Comparison of ENCODE assay signal across 8 cellular contexts in genomic region chr5:5422819-5423515, GRCh38. TPM values are rescaled to one million over a fixed set of nuclear protein-coding genes. Genes with fewer than 3 reads are reported as not detected.
DNase-seq lines count a peak whose midpoint lies in the region; ATAC-seq and TF ChIP-seq lines count a peak whose summit lies in the region.

No MANE protein-coding gene starts in this region.

- no peaks in the 10 kb centered on the region for H4K20me1 ChIP-seq in OCI-LY1 (ENCODE audit: insufficient read depth, low read length)

- TF ChIP-seq CTCF in OCI-LY1 (IDR thresholded peaks at IDR 0.05; ENCODE audit: low read length): no peak
- no peak for TF ChIP-seq CTCF in nephron (IDR thresholded peaks at IDR 0.05; ENCODE audit: unreplicated experiment in 3 of 3)

- H3K9me3 Mint-ChIP-seq in activated CD4-positive, alpha-beta T cell treated with anti-CD3 and anti-CD28 coated beads, Interleukin-2, amount 10 ng/mL, durations not matched to agents 24 days and 14 days: no peaks in the 10 kb centered on the region
- no peaks in the 10 kb centered on the region for H3K9me3 Mint-ChIP-seq in nephron

- peak; percentile 66 for DNase-seq in activated CD4-positive, alpha-beta T cell treated with anti-CD3 and anti-CD28 coated beads, Interleukin-2, amount 10 ng/mL, durations not matched to agents 24 days and 14 days
- DNase-seq in activated CD4-positive, alpha-beta T cell treated with anti-CD3 and anti-CD28 coated beads for 4 hours: no peak
- no peak for DNase-seq in Kasumi-1 (lab: John Stamatoyannopoulos, UW)
- DNase-seq in NCI-H187 treated with DMSO at 0.1 percent for 48 hours (lab: John Stamatoyannopoulos, UW): no peak

- H3K9ac ChIP-seq in OCI-LY1 (ENCODE audit: low read length): peak overlapping the region; percentile 94

- no peak overlapping the region for H2AFZ ChIP-seq in OCI-LY1 (ENCODE audit: low read length)

- H3K4me2 ChIP-seq in OCI-LY1 (ENCODE audit: low read length): peak overlapping the region; percentile 83

- H3K79me2 ChIP-seq in OCI-LY1 (ENCODE audit: insufficient read depth, low read length): peaks cover 50% of the 10 kb centered on the region

- H3K9me2 ChIP-seq in OCI-LY1 (ENCODE audit: low read depth, low read length): no peaks in the 10 kb centered on the region

- peak overlapping the region; percentile 87 for H3K27ac ChIP-seq in OCI-LY1 (ENCODE audit: low read depth, low read length, poor library complexity, severe bottlenecking)
- H3K27ac ChIP-seq in ectodermal cell (ENCODE audit: insufficient read depth, low read depth, low read length, poor library complexity, severe bottlenecking): peak overlapping the region; percentile 100

- peak overlapping the region; percentile 97 for H3K4me3 Mint-ChIP-seq in activated CD4-positive, alpha-beta T cell treated with anti-CD3 and anti-CD28 coated beads, Interleukin-2, amount 10 ng/mL, durations not matched to agents 24 days and 14 days
- peak overlapping the region in 2 of 3 experiments; percentile 92 to 94 for H3K4me3 Mint-ChIP-seq in nephron

- peak; percentile 13 for ATAC-seq in HG02610 (IDR thresholded peaks at IDR 0.05; ENCODE audit: unreplicated experiment)

- H3K36me3 ChIP-seq in OCI-LY1 (ENCODE audit: insufficient read depth, low read length) (peaks cover 33% of the 10 kb centered on the region), ectodermal cell (ENCODE audit: control insufficient read depth, insufficient read depth, low read length) (no peaks in the 10 kb centered on the region)

- intact Hi-C loops in activated CD4-positive, alpha-beta T cell treated with anti-CD3 and anti-CD28 coated beads, Interleukin-2, amount 10 ng/mL, durations not matched to agents 24 days and 14 days (cut with micrococcal nuclease): loop anchor here (1.0 to 10.0 kb wide), 5 partner anchors 71 to 1402 kb away; partner anchors contain the start of genes MED10, NSUN2 and SRD5A1

- H3K9me3 ChIP-seq in OCI-LY1 (ENCODE audit: low read length) (no peaks in the 10 kb centered on the region), ectodermal cell (ENCODE audit: control insufficient read depth, low read length) (no peaks in the 10 kb centered on the region)

- no peaks in the 10 kb centered on the region for H3F3A ChIP-seq in OCI-LY1 (ENCODE audit: insufficient read depth, low read length)

- H3K27me3 ChIP-seq in OCI-LY1 (ENCODE audit: insufficient read depth, low read length): no peaks in the 10 kb centered on the region
- H3K27me3 ChIP-seq in ectodermal cell (ENCODE audit: control insufficient read depth, insufficient read depth, low read length, poor library complexity, severe bottlenecking): no peaks in the 10 kb centered on the region

- H3K4me1 ChIP-seq in OCI-LY1 (ENCODE audit: insufficient read depth, low read length, severe bottlenecking) (peaks cover 50% of the 10 kb centered on the region), ectodermal cell (ENCODE audit: control insufficient read depth, insufficient read depth, low read length) (peaks cover 11% of the 10 kb centered on the region)

- peak overlapping the region; percentile 98 for H3K27ac Mint-ChIP-seq in activated CD4-positive, alpha-beta T cell treated with anti-CD3 and anti-CD28 coated beads, Interleukin-2, amount 10 ng/mL, durations not matched to agents 24 days and 14 days
- H3K27ac Mint-ChIP-seq in nephron: no peak overlapping the region

- H3K4me1 Mint-ChIP-seq in activated CD4-positive, alpha-beta T cell treated with anti-CD3 and anti-CD28 coated beads, Interleukin-2, amount 10 ng/mL, durations not matched to agents 24 days and 14 days: peaks cover 25% of the 10 kb centered on the region
- peaks cover 38% of the 10 kb centered on the region for H3K4me1 Mint-ChIP-seq in nephron

- H3K27me3 Mint-ChIP-seq in activated CD4-positive, alpha-beta T cell treated with anti-CD3 and anti-CD28 coated beads, Interleukin-2, amount 10 ng/mL, durations not matched to agents 24 days and 14 days: no peaks in the 10 kb centered on the region
- H3K27me3 Mint-ChIP-seq in nephron (ENCODE audit: low read depth): peaks cover under 1% of the 10 kb centered on the region

- WGBS in ectodermal cell, 2 experiments: 1% methylated on average over 58 of the region's 58 CpGs

- H3K36me3 Mint-ChIP-seq in activated CD4-positive, alpha-beta T cell treated with anti-CD3 and anti-CD28 coated beads, Interleukin-2, amount 10 ng/mL, durations not matched to agents 24 days and 14 days (ENCODE audit: low read depth): peaks cover 2% of the 10 kb centered on the region
- H3K36me3 Mint-ChIP-seq in nephron (ENCODE audit: low read depth): no peaks in the 10 kb centered on the region

- H3K4me3 ChIP-seq in OCI-LY1 (ENCODE audit: low read depth, low read length, poor library complexity, severe bottlenecking): peak overlapping the region; percentile 97
- H3K4me3 ChIP-seq in ectodermal cell (ENCODE audit: insufficient read depth, low read depth, low read length): peak overlapping the region; percentile 72

RNA-seq across cellular contexts. Expression of gene ICE1, which starts 0.5 kb away (rescaled TPM):
- total RNA-seq in activated CD4-positive, alpha-beta T cell treated with anti-CD3 and anti-CD28 coated beads, Interleukin-2, amount 10 ng/mL, durations not matched to agents 24 days and 14 days: 35.6 and 36.9 TPM in 2 replicates
- 40.5 TPM for polyA plus RNA-seq in ectodermal cell (2013, experiment 1 of 4)
- polyA plus RNA-seq in ectodermal cell (2013, experiment 2 of 4): 42.8 TPM
- 30.5 TPM for polyA plus RNA-seq in ectodermal cell (2013, experiment 3 of 4)
- 35.2 TPM for polyA plus RNA-seq in ectodermal cell (2013, experiment 4 of 4)
